ENCODE assay signal across 9 cellular contexts in the genomic region with DNA sequence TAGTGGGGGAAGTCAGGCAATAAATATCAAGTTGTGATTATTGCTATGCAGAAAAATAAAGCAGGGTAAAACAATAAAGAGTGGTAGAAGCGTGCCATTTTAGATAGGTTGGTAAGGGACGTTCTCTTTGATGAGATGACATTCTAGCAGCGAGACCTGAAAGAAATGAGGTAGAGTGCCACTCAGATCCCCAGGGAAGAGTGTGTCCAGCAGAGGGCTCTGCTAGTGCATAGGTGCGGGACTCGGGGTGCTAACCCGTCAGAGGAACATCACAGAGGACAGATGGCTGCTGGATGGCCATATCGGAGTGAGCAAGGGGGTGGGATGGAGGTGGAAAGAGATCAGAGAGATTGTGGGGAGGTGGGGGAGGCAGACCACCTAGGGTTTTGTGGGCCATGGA. TPM values are rescaled to one million over a fixed set of nuclear protein-coding genes. Genes with fewer than 3 reads are reported as not detected.
A peak's percentile ranks its signal among the peaks of the same experiment; 100 is the strongest.
DNase-seq lines count a peak whose midpoint lies in the region; ATAC-seq and TF ChIP-seq lines count a peak whose summit lies in the region.
"Had no signal": no experiment of that assay in that cellular context is flagged by ENCODE, and none has a peak within 500 bp of the region (broad histone marks: within the 10 kb centered on the region; RNA-seq: fewer than 3 reads in every experiment).

No MANE protein-coding gene starts in this region.

- TF ChIP-seq CTCF in GM10266 (IDR thresholded peaks at IDR 0.05; ENCODE audit: control insufficient read depth, insufficient read depth, low read depth, missing control alignments) (peak; percentile 55), HFFc6 (IDR thresholded peaks at IDR 0.05) (peak; percentile 69), RWPE2 (IDR thresholded peaks at IDR 0.05; ENCODE audit: poor library complexity, severe bottlenecking) (peak; percentile 37), heart left ventricle (IDR thresholded peaks at IDR 0.05) (peak in 8 of 12 donors; percentile 18 to 50 (median 26))

- no peak overlapping the region for H3K4me3 ChIP-seq in RWPE2 (ENCODE audit: severe bottlenecking)
- no peak overlapping the region for H3K4me3 ChIP-seq in heart left ventricle
- H3K4me3 ChIP-seq: lung had no signal

- no peak overlapping the region for H3K4me3 Mint-ChIP-seq in HFFc6

- no peaks in the 10 kb centered on the region for H3K4me1 Mint-ChIP-seq in HFFc6 (ENCODE audit: low read depth)

- WGBS in heart left ventricle, 4 donors = 62 to 71% (median 66%) methylated on average over 7 of the region's 7 CpGs

- no peak for TF ChIP-seq POLR2A in heart left ventricle (IDR thresholded peaks at IDR 0.05)

- H3K27me3 ChIP-seq in RWPE2 (ENCODE audit: insufficient read depth, poor library complexity, severe bottlenecking) (no peaks in the 10 kb centered on the region), heart left ventricle (no peaks in the 10 kb centered on the region)

- no peak for DNase-seq in GM10266 (ENCODE audit: extremely low spot score)
- DNase-seq in HFFc6 = no peak
- no peak for DNase-seq in RWPE2 (ENCODE audit: low spot score)
- peak in 1 of 5 donors; percentile 34 for DNase-seq in heart left ventricle
- no peak for DNase-seq in GM03348 (ENCODE audit: low spot score)
- DNase-seq in kidney glomerular epithelial cell (lab: John Stamatoyannopoulos, UW) = no peak

- no peaks in the 10 kb centered on the region for H3K4me1 ChIP-seq in RWPE2 (ENCODE audit: insufficient read depth, poor library complexity, severe bottlenecking)
- H3K4me1 ChIP-seq in heart left ventricle = no peaks in the 10 kb centered on the region

- no peaks in the 10 kb centered on the region; the same call in 1 of the 2 replicates for H3K27me3 Mint-ChIP-seq in HFFc6 (ENCODE audit: insufficient read depth)

- H3K36me3 ChIP-seq in RWPE2 (ENCODE audit: low read depth) (no peaks in the 10 kb centered on the region), heart left ventricle (peaks cover 0 to 22% (median 0%) of the 10 kb centered on the region in 9 donors)

- H3K27ac Mint-ChIP-seq in HFFc6 = no peak overlapping the region

- H3K27ac ChIP-seq in RWPE2 (ENCODE audit: poor library complexity, severe bottlenecking) (no peak overlapping the region), heart left ventricle (no peak overlapping the region)

- no peaks in the 10 kb centered on the region for H3K9me3 Mint-ChIP-seq in HFFc6

- intact Hi-C loops in heart left ventricle (cut with DNase I) = loop anchor here in 6 of 10 donors (5.0 to 10.0 kb wide), 6 partner anchors 123 to 1891 kb away; no protein-coding TSS in a partner anchor

- H3K9me3 ChIP-seq in RWPE2 (ENCODE audit: severe bottlenecking) (no peaks in the 10 kb centered on the region), heart left ventricle (no peaks in the 10 kb centered on the region)

- peak; percentile 61; the same call in 1 of the 3 replicates for ATAC-seq in RWPE2 (ENCODE audit: low read depth)
- ATAC-seq in heart left ventricle = peak; percentile 59 to 69 (median 66)
- ATAC-seq in GM19395 (IDR thresholded peaks at IDR 0.05; ENCODE audit: unreplicated experiment) = no peak

- no peaks in the 10 kb centered on the region for H3K36me3 Mint-ChIP-seq in HFFc6 (ENCODE audit: low read depth)

RNA-seq across cellular contexts. Expression of a gene that starts 16.3 kb away (rescaled TPM):
- total RNA-seq in HFFc6 (2021; fragmentation: NEBNext Ultra II Directional; extraction: Animal tissue kit (Norgen Biotek cat#: 25700)) = not detected
- under 1 TPM in 2 of 9 donors, not detected in 7; 0.63 to 0.95 TPM for total RNA-seq in heart left ventricle
- under 1 TPM in 1 of 2 donors, not detected in 1; 0.14 TPM for polyA plus RNA-seq in heart left ventricle
- total RNA-seq: T-helper 1 cell treated with Interleukin-12 subunit alpha and Interleukin-12 subunit beta and Interleukin-4 antibody, amounts not matched to agents 30 ng/mL and 1 ng/mL, for 36 hours had no signal
